25 cellular contexts compared by ENCODE assay signal in the genomic region with DNA sequence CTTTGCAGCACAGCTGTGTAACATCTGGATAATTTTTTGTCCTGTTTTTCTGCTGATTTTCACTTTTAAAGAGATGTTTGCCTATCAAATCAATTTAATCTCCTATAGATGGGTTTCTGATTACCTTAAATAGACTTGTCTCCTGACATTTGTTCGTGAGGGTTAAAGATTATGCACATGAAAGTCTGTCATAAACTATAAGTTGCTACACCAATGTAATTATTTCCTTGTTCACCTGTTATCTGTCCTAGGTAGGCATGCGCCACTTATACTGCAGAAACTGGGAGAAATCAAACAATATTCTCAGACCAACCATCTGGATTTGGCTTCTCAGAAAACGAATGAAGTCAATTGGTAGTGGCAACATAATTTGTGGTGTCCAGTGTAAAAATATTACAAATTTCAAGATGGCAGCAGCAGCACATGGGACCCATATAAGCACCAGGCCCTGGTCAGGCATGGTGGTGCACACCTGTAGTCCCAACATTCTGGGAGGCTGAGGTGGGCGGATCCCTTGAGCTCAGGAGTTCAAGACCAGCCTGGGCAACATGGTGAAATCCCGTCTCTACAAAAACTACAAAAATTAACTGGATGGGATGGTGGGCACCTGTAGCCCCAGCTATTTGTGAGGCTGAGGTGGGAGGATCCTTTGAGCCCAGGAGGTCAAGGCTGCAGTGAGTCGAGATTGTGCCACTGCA. TPM values are rescaled to one million over a fixed set of nuclear protein-coding genes. Genes with fewer than 3 reads are reported as not detected.
DNase-seq lines count a peak whose midpoint lies in the region; ATAC-seq and TF ChIP-seq lines count a peak whose summit lies in the region.
"Had no signal": no experiment of that assay in that cellular context is flagged by ENCODE, and none has a peak within 500 bp of the region (broad histone marks: within the 10 kb centered on the region; RNA-seq: fewer than 3 reads in every experiment).

No MANE protein-coding gene starts in this region.

- no peaks in the 10 kb centered on the region for H3K36me3 ChIP-seq in KMS-11 (ENCODE audit: insufficient read depth)
- H3K36me3 ChIP-seq in body of pancreas (replicated peaks in 1 of 2; ENCODE audit: insufficient read depth in 1 of 2, low read depth in 2 of 2), result no peaks in the 10 kb centered on the region
- no peaks in the 10 kb centered on the region for H3K36me3 ChIP-seq in right lobe of liver
- H3K36me3 ChIP-seq in testis (ENCODE audit: low read depth, missing control alignments), result no peaks in the 10 kb centered on the region
- H3K36me3 ChIP-seq: adrenal gland, spleen had no signal

- H3K27me3 ChIP-seq in KMS-11 (ENCODE audit: insufficient read depth, low read depth), result no peaks in the 10 kb centered on the region
- no peaks in the 10 kb centered on the region for H3K27me3 ChIP-seq in body of pancreas
- no peaks in the 10 kb centered on the region for H3K27me3 ChIP-seq in right lobe of liver
- no peaks in the 10 kb centered on the region for H3K27me3 ChIP-seq in testis
- H3K27me3 ChIP-seq: adrenal gland, spleen had no signal

- H3K4me2 ChIP-seq in KMS-11, result peak overlapping the region; percentile 88

- H2AFZ ChIP-seq in KMS-11 (ENCODE audit: low read depth), result peak overlapping the region; percentile 13; the same call in 1 of the 2 replicates

- no peak for TF ChIP-seq CTCF in KMS-11 (conservative IDR thresholded peaks at IDR 0.05; ENCODE audit: low read depth, low read length)
- TF ChIP-seq CTCF in body of pancreas (IDR thresholded peaks at IDR 0.05), result no peak
- no peak for TF ChIP-seq CTCF in right lobe of liver (IDR thresholded peaks at IDR 0.05)
- no peak for TF ChIP-seq CTCF in testis (IDR thresholded peaks at IDR 0.05)

- H4K20me1 ChIP-seq in KMS-11 (ENCODE audit: insufficient read depth), result no peaks in the 10 kb centered on the region

- peaks cover 74% of the 10 kb centered on the region for H3K4me1 ChIP-seq in KMS-11 (ENCODE audit: low read depth, poor library complexity, severe bottlenecking)
- peaks cover 62% of the 10 kb centered on the region for H3K4me1 ChIP-seq in body of pancreas
- peaks cover 0 to 50% (median 25%) of the 10 kb centered on the region in 4 donors for H3K4me1 ChIP-seq in right lobe of liver
- peaks cover 51% of the 10 kb centered on the region for H3K4me1 ChIP-seq in testis
- H3K4me1 ChIP-seq: adrenal gland had no signal

- H3K27ac ChIP-seq in KMS-11, result peak overlapping the region; percentile 75
- peak overlapping the region; percentile 63 to 86 (median 84) for H3K27ac ChIP-seq in body of pancreas
- H3K27ac ChIP-seq in right lobe of liver, result peak overlapping the region in 2 of 3 donors; percentile 64 to 65
- H3K27ac ChIP-seq in testis, result peak overlapping the region; percentile 45 to 73
- H3K27ac ChIP-seq: spleen had no signal

- DNase-seq in body of pancreas, result no peak
- DNase-seq in right lobe of liver, result no peak
- no peak for DNase-seq in testis
- no peak for DNase-seq in LoVo (ENCODE audit: low spot score)
- no peak for DNase-seq in germinal center (ENCODE audit: low spot score)
- no peak for DNase-seq in NCI-H2029 (lab: John Stamatoyannopoulos, UW)
- DNase-seq: activated CD4-positive, alpha-beta T cell treated with anti-CD3 and anti-CD28 coated beads, Interleukin-2, amount 50 U/mL, for 4 hours; activated CD4-positive, CD25-positive, alpha-beta regulatory T cell; activated naive CD4-positive, alpha-beta T cell treated with anti-CD3 and anti-CD28 coated beads for 36 hours; CD4-positive, CD25-positive, alpha-beta regulatory T cell; effector CD8-positive, alpha-beta T cell; GOT3; naive thymus-derived CD8-positive, alpha-beta T cell; NCI-H1048; NCI-H1694 treated with DMSO at 0.1 percent for 48 hours; NCI-H2171 treated with DMSO at 0.1 percent for 48 hours; NCI-H510A treated with DMSO at 0.1 percent for 48 hours; retina; spleen; stimulated activated CD4-positive, alpha-beta T cell treated with anti-CD3 and anti-CD28 coated beads, Interleukin-4, amount 100 ng/mL, for 1 hour; substantia nigra; T-helper 1 cell had no signal

- no peaks in the 10 kb centered on the region for H3K9me3 ChIP-seq in body of pancreas
- H3K9me3 ChIP-seq in right lobe of liver, result no peaks in the 10 kb centered on the region
- H3K9me3 ChIP-seq in testis, result no peaks in the 10 kb centered on the region
- H3K9me3 ChIP-seq: adrenal gland, spleen had no signal

- H3K4me3 ChIP-seq in KMS-11 (IDR thresholded peaks at IDR 0.05; ENCODE audit: insufficient read depth, low read depth, low read length) (no peak overlapping the region), body of pancreas (no peak overlapping the region), right lobe of liver (no peak overlapping the region), testis (no peak overlapping the region)
- H3K4me3 ChIP-seq: adrenal gland, spleen had no signal

- no peaks in the 10 kb centered on the region for H3K79me2 ChIP-seq in KMS-11 (ENCODE audit: insufficient read depth, low read depth)

- ATAC-seq in body of pancreas, result no peak
- no peak for ATAC-seq in right lobe of liver
- ATAC-seq: naive thymus-derived CD8-positive, alpha-beta T cell; stimulated activated effector memory CD8-positive, alpha-beta T cell treated with anti-CD3 and anti-CD28 coated beads, Interleukin-12 subunit alpha, Interleukin-12 subunit beta, amount 100 ng/mL, for 72 hours had no signal

- peak overlapping the region; percentile 7; the same call in 1 of the 2 replicates for H3K9ac ChIP-seq in KMS-11

- intact Hi-C loops in body of pancreas (cut with DNase I), result no loop called here
- intact Hi-C loops in right lobe of liver (cut with DNase I), result no loop called here
- intact Hi-C loops in testis (cut with DNase I; ENCODE audit: low total_unique reads), result no loop called here

- WGBS in body of pancreas, 2 donors, result 57 to 66% methylated on average over 6 of the region's 6 CpGs
- WGBS in right lobe of liver (ENCODE audit: insufficient coverage, low coverage, low lambda C conversion rate, missing lambda C conversion rate), result 54% methylated on average over 3 of the region's 6 CpGs
- 60 to 70% methylated on average over 6 of the region's 6 CpGs for whole genome bisulfite sequencing in testis, 2 donors

- TF ChIP-seq POLR2A in body of pancreas (IDR thresholded peaks at IDR 0.05), result no peak
- no peak for TF ChIP-seq POLR2A in right lobe of liver (IDR thresholded peaks at IDR 0.05)
- TF ChIP-seq POLR2A in testis (IDR thresholded peaks at IDR 0.05), result no peak

RNA-seq across cellular contexts. Expression of gene RFK, which starts 20.3 kb away (rescaled TPM):
- 10 to 100 TPM in 1 of 2 donors, 1 to 10 TPM in 1; 7.6 to 13.0 TPM for total RNA-seq in body of pancreas
- total RNA-seq in right lobe of liver, result 10 to 100 TPM; 11.1 to 25.2 (median 19.7) TPM
- total RNA-seq in testis, result 10 to 100 TPM; 39.3 to 41.8 TPM
- 69.7 TPM for polyA plus RNA-seq in testis (ENCODE audit: insufficient read depth, low read depth, low replicate concordance)
